Comparison of ENCODE assay signal across 14 cellular contexts in genomic region chr2:147630585-147630984, GRCh38.
DNase-seq lines count a peak whose midpoint lies in the region; ATAC-seq, FAIRE-seq and TF ChIP-seq lines count a peak whose summit lies in the region.
"Had no signal": no experiment of that assay in that cellular context is flagged by ENCODE, and none has a peak within 500 bp of the region (broad histone marks: within the 10 kb centered on the region; RNA-seq: fewer than 3 reads in every experiment).

No MANE protein-coding gene starts in this region.

- H3K4me3 ChIP-seq in GM12878, result no peak overlapping the region
- H3K4me3 ChIP-seq in transverse colon, result no peak overlapping the region
- H3K4me3 ChIP-seq in left lung, result no peak overlapping the region
- H3K4me3 ChIP-seq: body of pancreas had no signal

- DNase-seq in activated naive CD4-positive, alpha-beta T cell treated with anti-CD3 and anti-CD28 coated beads, Interleukin-2, amount 10 ng/mL, durations not matched to agents 7 days and 5 days, result no peak
- no peak for DNase-seq in activated naive CD4-positive, alpha-beta T cell treated with Interleukin-2 at 50 U/mL for 16 hours
- DNase-seq in NOMO-1 treated with dmso at 0.1 percent for 144 hours (lab: John Stamatoyannopoulos, UW; ENCODE audit: unreplicated experiment) (peak; percentile 50), GM12878 (ENCODE audit: low read depth, low spot score) (no peak), transverse colon (no peak), NCI-H2227 treated with DMSO at 0.1 percent for 48 hours (lab: John Stamatoyannopoulos, UW) (no peak), left lung (no peak)
- DNase-seq: body of pancreas; effector memory CD8-positive, alpha-beta T cell; HFFc6; IMR-90; NCI-H1930; occipital lobe had no signal

- H3K27me3 Mint-ChIP-seq in activated naive CD4-positive, alpha-beta T cell treated with anti-CD3 and anti-CD28 coated beads, Interleukin-2, amount 10 ng/mL, durations not matched to agents 7 days and 5 days, result no peaks in the 10 kb centered on the region
- H3K27me3 Mint-ChIP-seq: effector memory CD8-positive, alpha-beta T cell had no signal

- no peaks in the 10 kb centered on the region for H3K79me2 ChIP-seq in GM12878 (ENCODE audit: control insufficient read depth, insufficient read depth, low read length)

- SMC1A ChIA-PET in GM12878 (lab: Charles Lee; ENCODE audit: uncharacterized antibody, unreplicated experiment), result interaction anchor here (1.1 to 7.8 kb wide), 4 partner anchors 9 to 813 kb away, joined by 3 to 84 read pairs (median 3); no protein-coding TSS in a partner anchor

- no peak for TF ChIP-seq EP300 in GM12878 (IDR thresholded peaks at IDR 0.05; ENCODE audit: borderline replicate concordance in 1 of 2, control insufficient read depth in 1 of 2, low read depth in 2 of 2, low read length in 2 of 2)
- TF ChIP-seq EP300 in transverse colon (IDR thresholded peaks at IDR 0.05; ENCODE audit: low read depth), result no peak

- RAD21 ChIA-PET in GM12878 (lab: Charles Lee; ENCODE audit: unreplicated experiment), result no interaction called here

- FAIRE-seq in GM12878 (lab: Jason Lieb, UNC), result no peak

- no peaks in the 10 kb centered on the region for H4K20me1 ChIP-seq in GM12878 (ENCODE audit: control insufficient read depth, insufficient read depth)

- WGBS in GM12878 (ENCODE audit: insufficient coverage, insufficient replicate concordance, low lambda C conversion rate, missing lambda C conversion rate), result 32% methylated on average over 6 of the region's 6 CpGs
- 42 to 44% methylated on average over 5 to 6 of the region's 6 CpGs for WGBS in transverse colon (ENCODE audit: low coverage in 1 of 2), 2 donors

- CTCF ChIA-PET in activated naive CD4-positive, alpha-beta T cell treated with anti-CD3 and anti-CD28 coated beads, Interleukin-2, amount 10 ng/mL, durations not matched to agents 7 days and 5 days (lab: Charles Lee), result interaction anchor here (0.6 kb wide), 1 partner anchor 25 kb away, joined by 3 read pairs; no protein-coding TSS in a partner anchor
- CTCF ChIA-PET in GM12878 (lab: Yijun Ruan, JAX), result no interaction called here

- peaks cover 3% of the 10 kb centered on the region for H3K36me3 Mint-ChIP-seq in activated naive CD4-positive, alpha-beta T cell treated with anti-CD3 and anti-CD28 coated beads, Interleukin-2, amount 10 ng/mL, durations not matched to agents 7 days and 5 days

- no peaks in the 10 kb centered on the region; the same call in 2 of the 3 replicates for H3K9me3 ChIP-seq in GM12878 (replicated peaks; ENCODE audit: control insufficient read depth, insufficient read depth, low read length)
- no peaks in the 10 kb centered on the region for H3K9me3 ChIP-seq in transverse colon
- no peaks in the 10 kb centered on the region for H3K9me3 ChIP-seq in left lung
- H3K9me3 ChIP-seq: body of pancreas had no signal

- TF ChIP-seq POLR2A in GM12878 (IDR thresholded peaks at IDR 0.05; ENCODE audit: low read depth, low read length) (no peak), transverse colon (IDR thresholded peaks at IDR 0.05) (no peak)

- TF ChIP-seq CTCF in GM12878 (IDR thresholded peaks at IDR 0.05 in 2 of 3, conservative IDR thresholded peaks at IDR 0.05 in 1 of 3; ENCODE audit: control insufficient read depth in 2 of 3, extremely low read depth in 1 of 3, insufficient read depth in 1 of 3, low read depth in 3 of 3, low read length in 3 of 3), result no peak
- TF ChIP-seq CTCF in transverse colon (IDR thresholded peaks at IDR 0.05), result no peak
- no peak for TF ChIP-seq CTCF in left lung (IDR thresholded peaks at IDR 0.05)

- no TSS peak for BruUV-seq in GM12878 (replicated peaks; lab: Mats Ljungman, UMichigan)

- peaks cover 8% of the 10 kb centered on the region for H3K4me1 Mint-ChIP-seq in activated naive CD4-positive, alpha-beta T cell treated with anti-CD3 and anti-CD28 coated beads, Interleukin-2, amount 10 ng/mL, durations not matched to agents 7 days and 5 days

- ATAC-seq in GM12878 (peak; percentile 19), GM21717 (IDR thresholded peaks at IDR 0.05; ENCODE audit: unreplicated experiment) (no peak), left lung (no peak)
- ATAC-seq: body of pancreas; effector memory CD8-positive, alpha-beta T cell had no signal

- H3K27ac ChIP-seq in GM12878 (ENCODE audit: control insufficient read depth, insufficient read depth) (peak overlapping the region; percentile 22), transverse colon (peak overlapping the region in 3 of 4 donors; percentile 15 to 64 (median 56)), left lung (no peak overlapping the region)
- H3K27ac ChIP-seq: body of pancreas had no signal

- H3K4me1 ChIP-seq in GM12878 (ENCODE audit: control insufficient read depth, insufficient read depth, low read length) (peaks cover 49% of the 10 kb centered on the region), transverse colon (peaks cover 0 to 29% (median under 1%) of the 10 kb centered on the region in 4 donors), left lung (peaks cover 0 to 22% of the 10 kb centered on the region in 2 donors)
- H3K4me1 ChIP-seq: body of pancreas had no signal

- H3K4me2 ChIP-seq in GM12878 (ENCODE audit: control insufficient read depth, insufficient read depth), result no peak overlapping the region; the same call in 1 of the 2 replicates

- H3K36me3 ChIP-seq in GM12878 (ENCODE audit: control insufficient read depth in 2 of 2, insufficient read depth in 2 of 2, low read length in 1 of 2) (no peaks in the 10 kb centered on the region), transverse colon (no peaks in the 10 kb centered on the region), left lung (no peaks in the 10 kb centered on the region)

- in situ Hi-C loops in GM12878 (cut with MboI) (loop anchor here (25.0 kb wide), 1 partner anchor 1957 kb away; the partner anchor contains the start of gene MMADHC), transverse colon (cut with MboI; ENCODE audit: low pct_ligation_motif_present in 1 of 4, low pct_unique_long_range_greater_than_20kb in 1 of 4, low sequenced_read_pairs in 3 of 4) (loop anchor here in 1 of 4 donors (25.0 kb wide), 1 partner anchor 893 kb away; no protein-coding TSS in a partner anchor)

- POLR2A ChIA-PET in GM12878 (lab: Charles Lee), result interaction anchor here (2.4 kb wide), 1 partner anchor 9 kb away, joined by 12 read pairs; no protein-coding TSS in a partner anchor

- H2AFZ ChIP-seq in GM12878 (ENCODE audit: control insufficient read depth, low read depth, low read length), result peak overlapping the region; percentile 52

- no peak overlapping the region for H3K9ac ChIP-seq in GM12878 (ENCODE audit: control insufficient read depth, insufficient read depth, low read length)

- H3K27me3 ChIP-seq in GM12878 (replicated peaks in 1 of 2; ENCODE audit: control insufficient read depth in 2 of 2, insufficient read depth in 2 of 2, low read length in 1 of 2) (no peaks in the 10 kb centered on the region), transverse colon (no peaks in the 10 kb centered on the region), left lung (no peaks in the 10 kb centered on the region)
- H3K27me3 ChIP-seq: body of pancreas had no signal

- H3K27ac Mint-ChIP-seq in activated naive CD4-positive, alpha-beta T cell treated with anti-CD3 and anti-CD28 coated beads, Interleukin-2, amount 10 ng/mL, durations not matched to agents 7 days and 5 days, result peak overlapping the region; percentile 84
- H3K27ac Mint-ChIP-seq: effector memory CD8-positive, alpha-beta T cell; HFFc6 had no signal

- H3K9me3 Mint-ChIP-seq in activated naive CD4-positive, alpha-beta T cell treated with anti-CD3 and anti-CD28 coated beads, Interleukin-2, amount 10 ng/mL, durations not matched to agents 7 days and 5 days, result no peaks in the 10 kb centered on the region

- no peak for TF ChIP-seq RAD21 in GM12878 (IDR thresholded peaks at IDR 0.05; ENCODE audit: insufficient read depth, low read depth, low read length)

- no peak overlapping the region for H3K4me3 Mint-ChIP-seq in activated naive CD4-positive, alpha-beta T cell treated with anti-CD3 and anti-CD28 coated beads, Interleukin-2, amount 10 ng/mL, durations not matched to agents 7 days and 5 days
- H3K4me3 Mint-ChIP-seq: effector memory CD8-positive, alpha-beta T cell; HFFc6 had no signal

- intact Hi-C loops in GM12878 (cut with micrococcal nuclease; ENCODE audit: unreplicated experiment) (loop anchor here (10.0 kb wide), 2 partner anchors 394 to 446 kb away; partner anchors contain the start of genes MBD5 and ORC4), transverse colon (cut with DNase I; ENCODE audit: low total_unique reads) (no loop called here), left lung (cut with DNase I) (no loop called here)

TF ChIP-seq in GM12878, 131 proteins besides CTCF, POLR2A, EP300 and RAD21:
- TF ChIP-seq SPI1 (IDR thresholded peaks at IDR 0.05; ENCODE audit: borderline replicate concordance, insufficient read depth, low read depth, low read length) (peak; percentile 30; the same call in 1 of the 2 replicates), POU2F2 (IDR thresholded peaks at IDR 0.05; ENCODE audit: borderline replicate concordance, low read depth, low read length) (no peak)
TF ChIP-seq in GM12878: peak in this region for 1.

Comparison
In these comparisons a context has a peak if more than half of its experiments do, and no peak if none do; other contexts are left out.
1. H3K27ac ChIP-seq: peak in GM12878 (single experiment) and transverse colon (3 of 4); none in left lung (0 of 2).